Comparison of ENCODE assay signal across 8 cellular contexts in the genomic region with DNA sequence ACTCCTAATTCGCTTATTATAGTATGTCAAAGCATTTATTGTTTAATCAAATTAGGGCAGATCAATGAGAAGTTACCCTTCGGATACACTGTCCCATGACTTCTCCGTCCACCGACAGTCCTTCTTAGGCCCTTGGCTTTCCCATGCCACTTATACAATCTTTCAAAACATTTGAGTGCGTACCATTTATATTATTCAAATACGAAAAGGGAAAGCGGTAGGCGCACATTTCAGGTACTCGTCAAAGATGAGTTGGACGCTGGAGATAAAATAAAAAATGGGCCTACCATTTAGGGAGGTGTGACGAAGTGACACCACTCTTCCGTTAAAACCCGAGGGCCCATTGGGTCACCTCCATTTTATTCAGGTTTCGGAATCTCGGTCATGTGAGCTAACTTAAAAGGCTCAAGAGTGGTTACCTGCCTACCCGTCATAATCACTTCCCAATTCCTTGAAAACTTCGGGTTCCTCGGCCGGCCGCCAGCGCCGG.
DNase-seq lines count a peak whose midpoint lies in the region; ATAC-seq and TF ChIP-seq lines count a peak whose summit lies in the region.

No MANE protein-coding gene starts in this region.

- peak overlapping the region; percentile 99 for H2AFZ ChIP-seq in ACC112 (ENCODE audit: low read length, unreplicated experiment)

- no peaks in the 10 kb centered on the region for H3K4me1 ChIP-seq in ACC112 (ENCODE audit: control insufficient read depth, insufficient read depth, low read length, unreplicated experiment)
- H3K4me1 ChIP-seq in HUES6 (ENCODE audit: control insufficient read depth, insufficient read depth, low read length): no peaks in the 10 kb centered on the region; the same call in 1 of the 2 replicates
- H3K4me1 ChIP-seq in muscle layer of colon (ENCODE audit: insufficient read depth, low read length): peaks cover 7% of the 10 kb centered on the region

- DNase-seq in choroid plexus epithelial cell (ENCODE audit: low read depth) (no peak), NCI-H2029 (lab: John Stamatoyannopoulos, UW) (no peak), SIG-M5 treated with dmso at 0.1 percent for 504 hours (lab: John Stamatoyannopoulos, UW; ENCODE audit: unreplicated experiment) (no peak)
- DNase-seq in activated CD4-positive, alpha-beta T cell treated with anti-CD3 and anti-CD28 coated beads, Interleukin-2, amount 50 U/mL, for 1 hour: no peak

- H3K4me3 ChIP-seq in ACC112 (ENCODE audit: low read depth, low read length): peak overlapping the region; percentile 98
- H3K4me3 ChIP-seq in HUES6 (ENCODE audit: low read depth, low read length): peak overlapping the region; percentile 89
- peak overlapping the region; percentile 98 for H3K4me3 ChIP-seq in choroid plexus epithelial cell (ENCODE audit: low read depth, low read length)
- peak overlapping the region; percentile 84 to 97 for H3K4me3 ChIP-seq in muscle layer of colon (ENCODE audit: low read depth in 1 of 2, low read length in 2 of 2)

- TF ChIP-seq CTCF in choroid plexus epithelial cell (conservative IDR thresholded peaks at IDR 0.05; ENCODE audit: low read depth, low read length): no peak

- no peaks in the 10 kb centered on the region for H3K36me3 ChIP-seq in ACC112 (ENCODE audit: insufficient read depth, low read length)
- no peaks in the 10 kb centered on the region for H3K36me3 ChIP-seq in HUES6 (ENCODE audit: control insufficient read depth, insufficient read depth, low read length)
- no peaks in the 10 kb centered on the region for H3K36me3 ChIP-seq in muscle layer of colon (ENCODE audit: insufficient read depth, low read length)

- ATAC-seq in GM19455 (IDR thresholded peaks at IDR 0.05; ENCODE audit: unreplicated experiment): peak; percentile 30

- H3K9ac ChIP-seq in HUES6 (ENCODE audit: low read length): peak overlapping the region; percentile 89
- peak overlapping the region; percentile 57 for H3K9ac ChIP-seq in muscle layer of colon (ENCODE audit: low read length)

- H3K9me3 ChIP-seq in HUES6 (ENCODE audit: control insufficient read depth, insufficient read depth, low read depth, low read length) (no peaks in the 10 kb centered on the region), muscle layer of colon (ENCODE audit: low read length) (no peaks in the 10 kb centered on the region)

- H3K27ac ChIP-seq in ACC112 (ENCODE audit: low read depth, low read length) (peak overlapping the region; percentile 85), HUES6 (ENCODE audit: low read depth, low read length) (peak overlapping the region; percentile 84), muscle layer of colon (ENCODE audit: low read depth, low read length) (peak overlapping the region; percentile 91)

- no peaks in the 10 kb centered on the region for H3K27me3 ChIP-seq in ACC112 (ENCODE audit: insufficient read depth, low read length)
- no peaks in the 10 kb centered on the region for H3K27me3 ChIP-seq in HUES6 (ENCODE audit: control insufficient read depth, insufficient read depth, low read length)
- H3K27me3 ChIP-seq in muscle layer of colon (ENCODE audit: control insufficient read depth in 1 of 2, insufficient read depth in 2 of 2, low read length in 2 of 2): no peaks in the 10 kb centered on the region

- peaks cover 10% of the 10 kb centered on the region for H3K79me2 ChIP-seq in ACC112 (ENCODE audit: control insufficient read depth, insufficient read depth, low read length, unreplicated experiment)
